In genomic region chr19:56314584-56315075, GRCh38 we compare ENCODE assay signal across 8 cellular contexts. TPM values are rescaled to one million over a fixed set of nuclear protein-coding genes. Genes with fewer than 3 reads are reported as not detected.
A peak's percentile ranks its signal among the peaks of the same experiment; 100 is the strongest.
DNase-seq lines count a peak whose midpoint lies in the region; ATAC-seq and TF ChIP-seq lines count a peak whose summit lies in the region.

Gene ZSCAN5A (minus strand): TSS chr19:56314839. CDS start chr19:56225046, 89,793 bp downstream.

- peak; percentile 74 for ATAC-seq in GM21717 (IDR thresholded peaks at IDR 0.05; ENCODE audit: unreplicated experiment)
- peak; percentile 81 for ATAC-seq in PC-3
- ATAC-seq in mucosa of descending colon, result peak; percentile 91

- peak within 1 kb of the TSS; percentile 85 for H3K9ac ChIP-seq in PC-3 (ENCODE audit: low read length)

- POLR2A ChIA-PET in PC-3 (lab: Charles Lee; ENCODE audit: unreplicated experiment), result interaction anchor here (0.6 kb wide), 2 partner anchors 144 to 667 kb away, joined by 4 read pairs; no protein-coding TSS in a partner anchor

- BruUV-seq in PC-3 (replicated peaks; lab: Mats Ljungman, UMichigan), result no TSS peak

- H3K79me2 ChIP-seq in PC-3 (ENCODE audit: low read length), result peaks cover 4% of the 10 kb centered on the region

- H3K9me3 ChIP-seq in PC-3 (ENCODE audit: low read length) (no peaks in the 10 kb centered on the region), mucosa of descending colon (no peaks in the 10 kb centered on the region)

- peak within 1 kb of the TSS; percentile 91 for H2AFZ ChIP-seq in PC-3 (ENCODE audit: low read length)

- H3F3A ChIP-seq in PC-3 (ENCODE audit: low read length, unreplicated experiment), result no peaks in the 10 kb centered on the region

- H3K9me2 ChIP-seq in PC-3 (replicated peaks; ENCODE audit: low read length), result no peaks in the 10 kb centered on the region

- intact Hi-C loops in PC-3 (cut with micrococcal nuclease) (loop anchor here (1.0 kb wide), 1 partner anchor 173 kb away; the partner anchor contains the start of gene ZNF444), mucosa of descending colon (cut with DNase I, micrococcal nuclease) (no loop called here)

- H3K27ac ChIP-seq in PC-3 (ENCODE audit: low read length), result peak within 1 kb of the TSS; percentile 81
- peak within 1 kb of the TSS; percentile 94 for H3K27ac ChIP-seq in epithelial cell of prostate

- H4K20me1 ChIP-seq in PC-3 (ENCODE audit: low read length), result no peaks in the 10 kb centered on the region

- H3K4me3 ChIP-seq in Jurkat, Clone E6-1 (ENCODE audit: low read length), result peak within 1 kb of the TSS; percentile 90
- H3K4me3 ChIP-seq in PC-3 (ENCODE audit: low read length) (peak within 1 kb of the TSS; percentile 72), mucosa of descending colon (peak within 1 kb of the TSS; percentile 56)

- peak; percentile 98 for DNase-seq in DMS53 (lab: John Stamatoyannopoulos, UW)
- DNase-seq in Jurkat, Clone E6-1 (ENCODE audit: low read depth, low spot score), result peak; percentile 92
- DNase-seq in PC-3, result peak; percentile 97
- peak; percentile 93 for DNase-seq in activated T-cell treated with anti-CD3 and anti-CD28 coated beads for 48 hours (ENCODE audit: low read depth)
- DNase-seq in epithelial cell of prostate (ENCODE audit: low read depth, low spot score), result peak; percentile 70
- peak; percentile 96 to 99 (median 99) for DNase-seq in mucosa of descending colon
- DNase-seq in stimulated activated CD8-positive, alpha-beta memory T cell treated with anti-CD3 and anti-CD28 coated beads, Interleukin-4, amount 100 ng/mL, for 1 hour (ENCODE audit: low read depth in 2 of 2, low spot score in 1 of 2), result peak; percentile 93 to 97

- H3K27me3 ChIP-seq in PC-3 (ENCODE audit: low read length), result peaks cover 3% of the 10 kb centered on the region; the same call in 1 of the 2 replicates

- no peaks in the 10 kb centered on the region; the same call in 1 of the 2 replicates for H3K36me3 ChIP-seq in PC-3 (ENCODE audit: low read depth, low read length)
- H3K36me3 ChIP-seq in mucosa of descending colon (ENCODE audit: low read depth), result no peaks in the 10 kb centered on the region

- H3K4me1 ChIP-seq in PC-3 (ENCODE audit: insufficient read depth, low read length) (peaks cover 11% of the 10 kb centered on the region), mucosa of descending colon (ENCODE audit: low read depth) (peaks cover 11% of the 10 kb centered on the region)

- CTCF ChIA-PET in PC-3 (lab: Charles Lee), result interaction anchor here (0.6 to 2.1 kb wide), 3 partner anchors 19 to 62 kb away, joined by 3 to 26 read pairs (median 12); no protein-coding TSS in a partner anchor

- TF ChIP-seq CTCF in PC-3 (conservative IDR thresholded peaks at IDR 0.05; ENCODE audit: low read depth, low read length) (no peak), mucosa of descending colon (IDR thresholded peaks at IDR 0.05) (no peak)

- H3K4me2 ChIP-seq in PC-3 (ENCODE audit: low read length), result peak within 1 kb of the TSS; percentile 85

RNA-seq across cellular contexts. Expression of gene ZSCAN5A, which starts in this region (rescaled TPM):
- polyA plus RNA-seq in Jurkat, Clone E6-1 (2012; ENCODE audit: insufficient read depth, insufficient read length), result 11.4 TPM
- 17.2 and 23.7 TPM in 2 replicates for total RNA-seq in PC-3 (2014; rRNA removed)
- total RNA-seq in mucosa of descending colon, result 10 to 100 TPM; 10.5 to 24.0 (median 14.3) TPM

Comparison
In these comparisons a context has a peak if more than half of its experiments do, and no peak if none do; other contexts are left out.
1. Peak in every context shown above with its lines: DNase-seq, ATAC-seq, H3K4me3 ChIP-seq and H3K27ac ChIP-seq.